Comparison of ENCODE assay signal across 11 cellular contexts in genomic region chr10:117158297-117158696, GRCh38. TPM values are rescaled to one million over a fixed set of nuclear protein-coding genes. Genes with fewer than 3 reads are reported as not detected.
"Had no signal": no experiment of that assay in that cellular context is flagged by ENCODE, and none has a peak within 500 bp of the region (broad histone marks: within the 10 kb centered on the region; RNA-seq: fewer than 3 reads in every experiment).

No MANE protein-coding gene starts in this region.

- H3K36me3 Mint-ChIP-seq: IgD-negative memory B cell had no signal

- H3K9ac ChIP-seq: KMS-11 had no signal

- H3K4me3 ChIP-seq: K562 had no signal

- H3K27ac ChIP-seq: HL-60, KMS-11 had no signal

- DNase-seq: IMR-90, KBM-7, KG1 had no signal

- H3K27ac Mint-ChIP-seq: IgD-negative memory B cell had no signal

- H3K4me3 Mint-ChIP-seq: IgD-negative memory B cell had no signal

- FAIRE-seq: HepG2, HTR-8/SVneo, K562 had no signal

- H3K4me2 ChIP-seq: KMS-11 had no signal

- ATAC-seq: HepG2, K562 had no signal

RNA-seq across cellular contexts. Expression of gene VAX1, which starts 20.2 kb away (rescaled TPM):
- total RNA-seq: HepG2, HT-29, HT1080, IMR-90, K562 had no signal
- polyA plus RNA-seq: HepG2, IgD-negative memory B cell, IMR-90, K562 had no signal

RNA-seq across cellular contexts. Expression of gene KCNK18, which starts 39.0 kb away (rescaled TPM):
- total RNA-seq: HepG2, HT-29, HT1080, IMR-90, K562 had no signal
- polyA plus RNA-seq: HepG2, IgD-negative memory B cell, IMR-90, K562 had no signal
